Comparison of ENCODE assay signal across 20 cellular contexts in the genomic region with DNA sequence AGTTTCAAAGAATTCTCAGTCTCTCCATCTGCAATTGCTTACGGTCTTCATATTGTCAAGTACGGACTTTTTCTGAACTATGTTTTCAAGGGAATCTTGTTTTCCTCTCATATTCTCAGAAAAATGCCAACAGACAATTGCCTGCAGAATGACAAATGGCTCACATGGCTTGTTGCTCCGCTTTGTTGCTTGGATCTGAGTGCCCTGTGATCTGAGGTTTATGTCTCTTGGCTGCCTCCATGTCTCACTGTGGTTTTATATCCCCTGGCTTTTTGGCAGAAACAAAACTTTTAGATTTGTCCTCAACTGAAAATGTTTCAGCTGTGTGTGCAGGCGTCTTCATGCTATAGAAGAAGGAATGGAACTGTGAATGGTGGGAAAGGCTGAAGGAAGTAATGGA.
"Had no signal": no experiment of that assay in that cellular context is flagged by ENCODE, and none has a peak within 500 bp of the region (broad histone marks: within the 10 kb centered on the region; RNA-seq: fewer than 3 reads in every experiment).

No MANE protein-coding gene starts in this region.

- H3K27me3 ChIP-seq: SJCRH30 had no signal

- ATAC-seq: HepG2, Panc1, PC-3, Right ventricle myocardium inferior, SK-N-SH treated with all-trans-retinoic acid at 6 μM for 48 hours had no signal

- H3K27ac ChIP-seq: SJCRH30 had no signal

- H3K9me3 ChIP-seq: MG63, SJCRH30 had no signal

- H3K36me3 ChIP-seq: MG63, SJCRH30 had no signal

- H3K4me3 ChIP-seq: MG63, SJCRH30 had no signal

- DNase-seq: IMR-90, Karpas-422, KG1, MG63, NCI-H1092, NCI-H1417 treated with DMSO at 0.1 percent for 48 hours, NCI-H146, NCI-H1694 treated with DMSO at 0.1 percent for 48 hours, NCI-H1930, NCI-H2081, NCI-H2107, NCI-H446 treated with DMSO at 0.1 percent for 48 hours, NCI-H774, PC-3, SHP77 treated with DMSO at 0.1 percent for 48 hours, SJCRH30 had no signal
